8 cellular contexts compared by ENCODE assay signal in the genomic region with DNA sequence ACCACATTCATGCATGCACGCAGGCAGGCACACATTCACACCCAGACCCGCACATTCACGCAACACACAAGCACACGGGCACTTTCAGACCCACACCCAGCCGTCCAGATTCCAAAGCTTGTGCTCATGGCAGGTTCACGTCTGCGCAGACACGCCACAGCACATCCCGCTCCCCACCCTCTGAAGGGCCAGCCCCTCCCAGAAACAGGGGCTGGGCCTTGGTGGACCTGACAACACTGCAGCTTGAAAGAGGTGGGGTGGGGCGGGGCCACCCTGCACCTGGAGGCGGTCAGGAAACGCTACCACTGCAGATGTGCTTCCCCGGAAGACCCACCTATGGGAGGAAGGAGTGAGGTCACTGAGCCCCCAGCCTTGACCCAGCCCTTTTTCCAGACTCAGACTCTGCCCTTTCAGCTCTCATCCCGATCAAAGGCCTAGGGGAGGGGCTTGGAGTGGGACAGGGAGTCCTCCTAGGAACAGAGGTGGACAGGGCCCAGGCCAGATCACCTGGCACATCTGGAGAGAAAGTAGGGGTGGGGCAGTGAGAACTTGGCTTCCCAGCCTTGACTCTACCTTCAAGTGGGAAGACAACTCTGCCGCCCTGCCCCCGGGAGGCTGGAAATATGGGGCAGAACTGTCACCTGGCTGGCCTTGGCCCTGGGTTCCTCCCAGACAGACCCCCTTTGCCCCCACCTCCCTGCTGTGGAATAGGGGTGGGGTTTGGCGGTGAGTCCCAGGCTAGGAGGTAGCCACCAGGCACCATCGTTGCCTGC. TPM values are rescaled to one million over a fixed set of nuclear protein-coding genes. Genes with fewer than 3 reads are reported as not detected.
DNase-seq lines count a peak whose midpoint lies in the region; ATAC-seq and TF ChIP-seq lines count a peak whose summit lies in the region.

No MANE protein-coding gene starts in this region.

- POLR2A ChIA-PET in HEK293 (lab: Yijun Ruan, JAX): interaction anchor here (0.7 to 6.4 kb wide), 13 partner anchors 9 to 112 kb away, joined by 3 to 105 read pairs (median 8); partner anchors contain the start of genes EIF1, FKBP10, HAP1 and JUP

- ATAC-seq in right cardiac atrium: peak; percentile 52 to 54
- no peak for ATAC-seq in body of pancreas

- H3K27ac ChIP-seq in HEK293 (ENCODE audit: extremely low read depth, low read depth, low read length) (no peak overlapping the region; the same call in 1 of the 2 replicates), right cardiac atrium (ENCODE audit: low read length) (no peak overlapping the region), skin epidermis (peak overlapping the region in 20 of 21 experiments; percentile 43 to 88 (median 78)), body of pancreas (no peak overlapping the region), SJCRH30 (no peak overlapping the region)

- WGBS in right cardiac atrium: 49% methylated on average over 18 of the region's 18 CpGs
- WGBS in body of pancreas, 2 donors: 51 to 52% methylated on average over 12 to 18 of the region's 18 CpGs

- no peak for TF ChIP-seq CTCF in HEK293 (tag by site-specific recombination; IDR thresholded peaks at IDR 0.05)
- TF ChIP-seq CTCF in body of pancreas (IDR thresholded peaks at IDR 0.05): no peak

- intact Hi-C loops in right cardiac atrium (cut with DNase I): loop anchor here in 3 of 4 donors (1.0 to 2.0 kb wide), 3 partner anchors 61 to 62 kb away; no protein-coding TSS in a partner anchor
- intact Hi-C loops in body of pancreas (cut with DNase I): no loop called here

- H3K36me3 ChIP-seq in HEK293 (ENCODE audit: control insufficient read depth in 2 of 2, insufficient read depth in 1 of 2, low read length in 2 of 2): peaks cover 5 to 23% of the 10 kb centered on the region in 2 experiments; a peak in 2 of 3 replicates
- H3K36me3 ChIP-seq in body of pancreas (replicated peaks in 1 of 2; ENCODE audit: insufficient read depth in 1 of 2, low read depth in 2 of 2): peaks cover 0 to 2% of the 10 kb centered on the region in 2 donors
- no peaks in the 10 kb centered on the region for H3K36me3 ChIP-seq in SJCRH30

- DNase-seq in SK-N-DZ (ENCODE audit: low spot score) (peak; percentile 42), right cardiac atrium (no peak), body of pancreas (no peak), SJCRH30 (no peak), anterior cingulate cortex (lab: John Stamatoyannopoulos, UW) (no peak), NCI-H2029 (lab: John Stamatoyannopoulos, UW) (no peak)

- H3K27me3 ChIP-seq in right cardiac atrium (ENCODE audit: control insufficient read depth, insufficient read depth) (no peaks in the 10 kb centered on the region), body of pancreas (no peaks in the 10 kb centered on the region), SJCRH30 (no peaks in the 10 kb centered on the region)

- CTCF ChIA-PET in HEK293 (lab: Yijun Ruan, JAX): interaction anchor here (0.6 to 10.6 kb wide), 43 partner anchors 8 to 985 kb away, joined by 3 to 108 read pairs (median 5); partner anchors contain the start of genes EIF1, FKBP10, HAP1 and JUP

- TF ChIP-seq POLR2A in body of pancreas (IDR thresholded peaks at IDR 0.05): no peak

- H3K9me3 ChIP-seq in HEK293 (ENCODE audit: control insufficient read depth, insufficient read depth, low read depth, low read length): no peaks in the 10 kb centered on the region
- no peaks in the 10 kb centered on the region for H3K9me3 ChIP-seq in right cardiac atrium (ENCODE audit: control insufficient read depth, low read length)
- H3K9me3 ChIP-seq in body of pancreas: no peaks in the 10 kb centered on the region
- no peaks in the 10 kb centered on the region for H3K9me3 ChIP-seq in SJCRH30 (replicated peaks)

- H3K4me3 ChIP-seq in HEK293 (ENCODE audit: low read depth, low read length) (no peak overlapping the region; the same call in none of the 2 replicates), right cardiac atrium (ENCODE audit: low read length) (no peak overlapping the region), skin epidermis (peak overlapping the region in 1 of 7 experiments; percentile 11), body of pancreas (no peak overlapping the region), SJCRH30 (no peak overlapping the region)

- H3K4me1 ChIP-seq in HEK293 (ENCODE audit: control insufficient read depth, insufficient read depth, low read length) (peaks cover 6% of the 10 kb centered on the region), right cardiac atrium (ENCODE audit: control insufficient read depth, insufficient read depth, low read length) (no peaks in the 10 kb centered on the region), body of pancreas (peaks cover 10% of the 10 kb centered on the region), SJCRH30 (peaks cover 13% of the 10 kb centered on the region)

TF ChIP-seq in HEK293, 187 proteins besides CTCF, POLR2A, EP300 and RAD21 (continues in another document):
- TF ChIP-seq, protein P1, sequence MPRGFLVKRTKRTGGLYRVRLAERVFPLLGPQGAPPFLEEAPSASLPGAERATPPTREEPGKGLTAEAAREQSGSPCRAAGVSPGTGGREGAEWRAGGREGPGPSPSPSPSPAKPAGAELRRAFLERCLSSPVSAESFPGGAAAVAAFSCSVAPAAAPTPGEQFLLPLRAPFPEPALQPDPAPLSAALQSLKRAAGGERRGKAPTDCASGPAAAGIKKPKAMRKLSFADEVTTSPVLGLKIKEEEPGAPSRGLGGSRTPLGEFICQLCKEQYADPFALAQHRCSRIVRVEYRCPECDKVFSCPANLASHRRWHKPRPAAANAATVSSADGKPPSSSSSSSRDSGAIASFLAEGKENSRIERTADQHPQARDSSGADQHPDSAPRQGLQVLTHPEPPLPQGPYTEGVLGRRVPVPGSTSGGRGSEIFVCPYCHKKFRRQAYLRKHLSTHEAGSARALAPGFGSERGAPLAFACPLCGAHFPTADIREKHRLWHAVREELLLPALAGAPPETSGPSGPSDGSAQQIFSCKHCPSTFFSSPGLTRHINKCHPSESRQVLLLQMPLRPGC (tag by site-specific recombination; IDR thresholded peaks at IDR 0.05): no peak
- TF ChIP-seq ZNF140 (tag by site-specific recombination; IDR thresholded peaks at IDR 0.05): no peak
- peak; percentile 99 for TF ChIP-seq KLF1 (tag by site-specific recombination; IDR thresholded peaks at IDR 0.05)
- TF ChIP-seq ZNF837 (tag by site-specific recombination; IDR thresholded peaks at IDR 0.05): no peak
- TF ChIP-seq ZNF416 (tag by site-specific recombination; IDR thresholded peaks at IDR 0.05): no peak
- no peak for TF ChIP-seq ZNF157 (tag by site-specific recombination; IDR thresholded peaks at IDR 0.05)
- peak; percentile 59 for TF ChIP-seq SP2 (tag by site-specific recombination; IDR thresholded peaks at IDR 0.05)
- TF ChIP-seq ZNF843 (tag by site-specific recombination; IDR thresholded peaks at IDR 0.05): no peak
- no peak for TF ChIP-seq ZBTB48 (tag by site-specific recombination; IDR thresholded peaks at IDR 0.05)
- no peak for TF ChIP-seq ZNF777 (tag by site-specific recombination; IDR thresholded peaks at IDR 0.05; ENCODE audit: borderline replicate concordance)
- TF ChIP-seq ZNF529 (tag by site-specific recombination; IDR thresholded peaks at IDR 0.05; ENCODE audit: insufficient replicate concordance): no peak
- no peak for TF ChIP-seq ZNF571 (tag by site-specific recombination; IDR thresholded peaks at IDR 0.05)
- peak; percentile 24; the same call in 1 of the 2 replicates for TF ChIP-seq SP7 (tag by site-specific recombination; IDR thresholded peaks at IDR 0.05)
- peak; percentile 80 for TF ChIP-seq SP3 (tag by site-specific recombination; IDR thresholded peaks at IDR 0.05)
- TF ChIP-seq ZFP69B (tag by site-specific recombination; IDR thresholded peaks at IDR 0.05): no peak
- TF ChIP-seq KLF7 (tag by site-specific recombination; IDR thresholded peaks at IDR 0.05; ENCODE audit: borderline replicate concordance): 0 out of 2 replicates have a peak, but pooled peaks have one; percentile 11

RNA-seq across cellular contexts. Expression of gene P3H4, which starts 11.0 kb away (rescaled TPM):
- 52.8 and 71.4 TPM in 2 replicates for polyA plus RNA-seq in SK-N-DZ (2014; cell fraction: cytosol; rRNA removed)
- polyA plus RNA-seq in SK-N-DZ (2014; cell fraction: nucleus; rRNA removed): 25.9 and 29.5 TPM in 2 replicates
- total RNA-seq in right cardiac atrium (10 to 100 TPM; 12.1 to 17.1 (median 13.9) TPM), body of pancreas (10 to 100 TPM; 18.4 to 22.7 TPM)
- 9.8 TPM for polyA plus RNA-seq in right cardiac atrium
- total RNA-seq in SJCRH30 (2014; rRNA removed; shearing (Covaris generic)): 15.7 and 16.9 TPM in 2 replicates

RNA-seq across cellular contexts. Expression of gene FKBP10, which starts 12.0 kb away (rescaled TPM):
- polyA plus RNA-seq in SK-N-DZ (2014; cell fraction: cytosol; rRNA removed): 187 and 210 TPM in 2 replicates
- polyA plus RNA-seq in SK-N-DZ (2014; cell fraction: nucleus; rRNA removed): 724 and 744 TPM in 2 replicates
- 10 to 100 TPM; 26.5 to 42.7 (median 38.8) TPM for total RNA-seq in right cardiac atrium
- 24.8 TPM for polyA plus RNA-seq in right cardiac atrium
- 10 to 100 TPM; 22.3 to 33.6 TPM for total RNA-seq in body of pancreas
- total RNA-seq in SJCRH30 (2014; rRNA removed; shearing (Covaris generic)): 61.4 and 72.2 TPM in 2 replicates

RNA-seq across cellular contexts. Expression of gene JUP, which starts 14.3 kb away (rescaled TPM):
- 64.7 and 70.1 TPM in 2 replicates for polyA plus RNA-seq in SK-N-DZ (2014; cell fraction: cytosol; rRNA removed)
- 33.6 and 34.5 TPM in 2 replicates for polyA plus RNA-seq in SK-N-DZ (2014; cell fraction: nucleus; rRNA removed)
- 100 to 1,000 TPM; 135 to 239 (median 187) TPM for total RNA-seq in right cardiac atrium
- 145 TPM for polyA plus RNA-seq in right cardiac atrium
- total RNA-seq in body of pancreas: 10 to 100 TPM; 67.9 to 85.4 TPM
- 1.2 and 1.7 TPM in 2 replicates for total RNA-seq in SJCRH30 (2014; rRNA removed; shearing (Covaris generic))

RNA-seq across cellular contexts. Expression of gene NT5C3B, which starts 35.2 kb away (rescaled TPM):
- polyA plus RNA-seq in SK-N-DZ (2014; cell fraction: cytosol; rRNA removed): 159 and 177 TPM in 2 replicates
- polyA plus RNA-seq in SK-N-DZ (2014; cell fraction: nucleus; rRNA removed): 191 and 202 TPM in 2 replicates
- total RNA-seq in right cardiac atrium (10 to 100 TPM; 29.1 to 46.6 (median 32.1) TPM), body of pancreas (10 to 100 TPM; 43.1 to 46.5 TPM)
- polyA plus RNA-seq in right cardiac atrium: 40.5 TPM
- total RNA-seq in SJCRH30 (2014; rRNA removed; shearing (Covaris generic)): 115 and 120 TPM in 2 replicates

RNA-seq across cellular contexts. Expression of gene KLHL10, which starts 36.8 kb away (rescaled TPM):
- polyA plus RNA-seq in SK-N-DZ (2014; cell fraction: cytosol; rRNA removed): 0.39 TPM in 1 of 2 replicates, not detected in the other
- 0.10 TPM in 1 of 2 replicates, not detected in the other for polyA plus RNA-seq in SK-N-DZ (2014; cell fraction: nucleus; rRNA removed)
- total RNA-seq in right cardiac atrium (under 1 TPM in 3 of 4 donors, not detected in 1; 0.26 to 0.33 (median 0.28) TPM), body of pancreas (not detected)
- 0.09 TPM for polyA plus RNA-seq in right cardiac atrium
- not detected in 2 replicates for total RNA-seq in SJCRH30 (2014; rRNA removed; shearing (Covaris generic))

Comparison
In these comparisons a context has a peak if more than half of its experiments do, and no peak if none do; other contexts are left out.
1. H3K27ac ChIP-seq: peak in skin epidermis (20 of 21); none in HEK293 (single experiment), right cardiac atrium (single experiment), body of pancreas (0 of 4) and SJCRH30 (single experiment).
2. RNA of gene JUP, which starts 14.3 kb away (total RNA-seq): 135 to 239 TPM in right cardiac atrium and 67.9 to 85.4 TPM in body of pancreas; 1.2 to 1.7 TPM in SJCRH30; every median in the first group is over 10 times any median in the second.